In genomic region chr15:67839358-67839928, GRCh38 we compare ENCODE assay signal across 8 cellular contexts. TPM values are rescaled to one million over a fixed set of nuclear protein-coding genes. Genes with fewer than 3 reads are reported as not detected.
A peak's percentile ranks its signal among the peaks of the same experiment; 100 is the strongest.
DNase-seq lines count a peak whose midpoint lies in the region; ATAC-seq and TF ChIP-seq lines count a peak whose summit lies in the region.

No MANE protein-coding gene starts in this region.

- RAD21 ChIA-PET in HCT116 (lab: Charles Lee; ENCODE audit: low non-redundant PET in 1 of 2, low total read pairs in 2 of 2, uncharacterized antibody in 2 of 2, unreplicated experiment in 2 of 2), result no interaction called here

- H3K36me3 ChIP-seq in HCT116 (ENCODE audit: control insufficient read depth in 1 of 2, insufficient read depth in 2 of 2, low read length in 2 of 2), result no peaks in the 10 kb centered on the region
- H3K36me3 ChIP-seq in ovary, result no peaks in the 10 kb centered on the region

- H3K4me2 ChIP-seq in HCT116 (ENCODE audit: low read length), result peak overlapping the region; percentile 98

- peak overlapping the region; percentile 80 for H3K9ac ChIP-seq in HCT116 (ENCODE audit: low read length)

- no peaks in the 10 kb centered on the region for H3K9me3 Mint-ChIP-seq in activated T-cell treated with anti-CD3 and anti-CD28 coated beads, Interleukin-2, amount 50 U/mL, for 72 hours

- H3K4me3 ChIP-seq in HCT116 (replicated peaks in 1 of 2; ENCODE audit: low read depth in 1 of 2, low read length in 2 of 2), result peak overlapping the region; percentile 29 to 72
- H3K4me3 ChIP-seq in ovary, result peak overlapping the region; percentile 80

- no peak for TF ChIP-seq EP300 in ovary (IDR thresholded peaks at IDR 0.05)

- TF ChIP-seq RAD21 in HCT116 (IDR thresholded peaks at IDR 0.05; ENCODE audit: low read depth), result no peak

- H3K27ac Mint-ChIP-seq in activated T-cell treated with anti-CD3 and anti-CD28 coated beads, Interleukin-2, amount 50 U/mL, for 72 hours, result peak overlapping the region; percentile 99

- H3K79me2 ChIP-seq in HCT116 (ENCODE audit: insufficient read depth, low read length), result no peaks in the 10 kb centered on the region

- WGBS in ovary, 3 donors, result 1% methylated on average over 12 of the region's 12 CpGs

- peak; percentile 59 for ATAC-seq in HCT116
- peak; percentile 32 to 36 for ATAC-seq in activated T-cell treated with anti-CD3 and anti-CD28 coated beads, Interleukin-2, amount 50 U/mL, for 72 hours (replicated peaks in 1 of 2)
- ATAC-seq in HG03280 (IDR thresholded peaks at IDR 0.05; ENCODE audit: unreplicated experiment), result no peak
- ATAC-seq in HG03457 (IDR thresholded peaks at IDR 0.05; ENCODE audit: unreplicated experiment), result no peak

- peak overlapping the region; percentile 86 to 99 for H3K4me3 Mint-ChIP-seq in activated T-cell treated with anti-CD3 and anti-CD28 coated beads, Interleukin-2, amount 50 U/mL, for 72 hours

- TF ChIP-seq CTCF in HCT116 (IDR thresholded peaks at IDR 0.05 in 2 of 3, conservative IDR thresholded peaks at IDR 0.05 in 1 of 3; ENCODE audit: borderline replicate concordance in 1 of 3, insufficient read depth in 1 of 3, low read depth in 2 of 3, low read length in 2 of 3), result no peak
- TF ChIP-seq CTCF in ovary (IDR thresholded peaks at IDR 0.05), result no peak

- no peaks in the 10 kb centered on the region for H4K20me1 ChIP-seq in HCT116 (ENCODE audit: insufficient read depth)

- peak overlapping the region; percentile 92 for H2AFZ ChIP-seq in HCT116 (ENCODE audit: low read depth, low read length, poor library complexity, severe bottlenecking)

- DNase-seq in GF-D8 (lab: John Stamatoyannopoulos, UW) (peak; percentile 72), HCT116 (ENCODE audit: low read depth, low spot score) (peak; percentile 34), NCI-H226 (peak; percentile 61), glomerular visceral epithelial cell (ENCODE audit: extremely low spot score) (peak; percentile 67), ovary (peak in 2 of 5 donors; percentile 33 to 34)
- peak in 1 of 2 donors; percentile 48 for DNase-seq in activated T-cell treated with anti-CD3 and anti-CD28 coated beads, Interleukin-2, amount 50 U/mL, for 72 hours

- H3K4me1 ChIP-seq in HCT116 (ENCODE audit: control insufficient read depth in 1 of 2, insufficient read depth in 2 of 2, low read length in 2 of 2), result peaks cover 5 to 33% of the 10 kb centered on the region in 2 experiments; a peak in 3 of 4 replicates
- peaks cover 23% of the 10 kb centered on the region for H3K4me1 ChIP-seq in ovary (ENCODE audit: insufficient read depth)

- peaks cover 0 to 3% of the 10 kb centered on the region in 2 donors for H3K36me3 Mint-ChIP-seq in activated T-cell treated with anti-CD3 and anti-CD28 coated beads, Interleukin-2, amount 50 U/mL, for 72 hours (ENCODE audit: insufficient read depth in 2 of 2)

- H3K27me3 ChIP-seq in HCT116 (ENCODE audit: insufficient read depth, low read length) (no peaks in the 10 kb centered on the region), ovary (no peaks in the 10 kb centered on the region)

- H3K9me3 ChIP-seq in HCT116 (ENCODE audit: control insufficient read depth in 1 of 2, insufficient read depth in 1 of 2, low read depth in 1 of 2, low read length in 2 of 2) (no peaks in the 10 kb centered on the region), ovary (no peaks in the 10 kb centered on the region)

- H3K9me2 ChIP-seq in HCT116 (ENCODE audit: insufficient read depth), result no peaks in the 10 kb centered on the region

- peaks cover 34% of the 10 kb centered on the region for H3K4me1 Mint-ChIP-seq in activated T-cell treated with anti-CD3 and anti-CD28 coated beads, Interleukin-2, amount 50 U/mL, for 72 hours (ENCODE audit: low read depth)

- POLR2A ChIA-PET in HCT116 (lab: Charles Lee), result no interaction called here

- intact Hi-C loops in HCT116 (cut with micrococcal nuclease) (loop anchor here (10.0 kb wide), 3 partner anchors 315 to 595 kb away; partner anchors contain the start of gene C15orf61), ovary (cut with DNase I) (loop anchor here (5.0 to 10.0 kb wide), 6 partner anchors 297 to 895 kb away; partner anchors contain the start of genes C15orf61 (in 1 of the 4) and MAP2K5 (in 1 of the 4))

- CTCF ChIA-PET in HCT116 (lab: Charles Lee), result no interaction called here

- peaks cover 24% of the 10 kb centered on the region for H3K27me3 Mint-ChIP-seq in activated T-cell treated with anti-CD3 and anti-CD28 coated beads, Interleukin-2, amount 50 U/mL, for 72 hours (ENCODE audit: low read depth)

- TF ChIP-seq POLR2A in HCT116 (IDR thresholded peaks at IDR 0.05; ENCODE audit: borderline replicate concordance, extremely low read depth, insufficient read depth, insufficient read length) (no peak), ovary (IDR thresholded peaks at IDR 0.05) (no peak)

- H3K27ac ChIP-seq in HCT116 (ENCODE audit: low read depth, low read length), result peak overlapping the region; percentile 25
- H3K27ac ChIP-seq in ovary, result peak overlapping the region in 1 of 2 donors; percentile 99

- no TSS peak for BruUV-seq in HCT116 (replicated peaks; lab: Mats Ljungman, UMichigan)

TF ChIP-seq in HCT116, 20 proteins besides CTCF, POLR2A, EP300 and RAD21:
- TF ChIP-seq CEBPB (IDR thresholded peaks at IDR 0.05; ENCODE audit: low read depth), result 0 out of 2 replicates have a peak, but pooled peaks have one; percentile 2
- no peak for TF ChIP-seq EGR1 (IDR thresholded peaks at IDR 0.05; ENCODE audit: low read depth)
- TF ChIP-seq SIN3A (IDR thresholded peaks at IDR 0.05; ENCODE audit: low read depth), result no peak
- TF ChIP-seq JUND (IDR thresholded peaks at IDR 0.05), result no peak
- no peak for TF ChIP-seq ZBTB33 (IDR thresholded peaks at IDR 0.05; ENCODE audit: extremely low read depth, insufficient replicate concordance, low read length)
- TF ChIP-seq ZFX (IDR thresholded peaks at IDR 0.05), result no peak
- TF ChIP-seq ELF1 (IDR thresholded peaks at IDR 0.05; ENCODE audit: borderline replicate concordance, low read depth), result no peak
- no peak for TF ChIP-seq ATF3 (IDR thresholded peaks at IDR 0.05)

RNA-seq across cellular contexts. Expression of gene RNU6-1, which starts 0.4 kb away (rescaled TPM):
- total RNA-seq in HCT116 (2021; ENCODE audit: unreplicated experiment), result not detected
- polyA plus RNA-seq in HCT116 (2012), result not detected in 2 replicates
- not detected for total RNA-seq in activated T-cell treated with anti-CD3 and anti-CD28 coated beads, Interleukin-2, amount 50 U/mL, for 72 hours
- total RNA-seq in ovary, result not detected
- polyA plus RNA-seq in ovary, result not detected

RNA-seq across cellular contexts. Expression of gene SKOR1, which starts 14.1 kb away (rescaled TPM):
- 0.81 TPM for total RNA-seq in HCT116 (2021; ENCODE audit: unreplicated experiment)
- 0.29 and 0.39 TPM in 2 replicates for polyA plus RNA-seq in HCT116 (2012)
- under 1 TPM; 0.31 to 0.95 TPM for total RNA-seq in activated T-cell treated with anti-CD3 and anti-CD28 coated beads, Interleukin-2, amount 50 U/mL, for 72 hours
- 1 to 10 TPM in 2 of 7 donors, under 1 TPM in 5; 0.34 to 1.2 (median 0.92) TPM for total RNA-seq in ovary
- under 1 TPM; 0.05 to 0.67 TPM for polyA plus RNA-seq in ovary

Comparison
In these comparisons a context has a peak if more than half of its experiments do, and no peak if none do; other contexts are left out.
1. ATAC-seq: peak in HCT116 (single experiment) and activated T-cell treated with anti-CD3 and anti-CD28 coated beads, Interleukin-2, amount 50 U/mL, for 72 hours (2 of 2); none in HG03280 (single experiment) and HG03457 (single experiment).